In the genomic region with DNA sequence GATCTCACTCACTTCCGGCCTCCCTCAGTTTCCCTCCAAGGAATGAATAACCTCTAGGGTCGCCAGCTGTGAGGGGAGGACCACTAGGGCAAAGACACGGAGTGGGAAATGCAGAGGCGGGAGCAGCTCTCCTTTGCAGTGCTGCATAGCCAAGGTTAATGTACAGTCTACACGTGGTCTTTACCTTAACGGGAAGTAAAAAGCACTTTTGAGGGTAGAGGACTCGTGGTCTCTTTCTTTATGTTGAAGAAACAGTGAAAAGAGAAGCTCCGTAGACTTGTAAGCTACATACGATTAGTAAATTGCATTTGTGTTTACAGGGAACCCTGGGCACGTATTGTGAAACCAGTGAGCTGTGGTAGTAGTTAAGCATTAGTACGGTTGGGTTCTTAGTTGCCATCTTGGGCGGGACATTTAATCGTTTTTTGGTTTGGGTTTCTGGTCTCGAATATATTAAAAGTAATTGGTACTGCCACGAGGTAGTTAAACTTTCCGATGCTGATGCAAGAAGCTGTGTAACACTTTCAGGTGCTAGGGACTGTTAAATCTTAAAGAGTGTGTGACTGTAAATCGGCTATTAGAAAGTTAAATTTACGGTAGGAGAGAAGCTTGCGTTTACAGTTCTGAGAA, we compare ENCODE assay signal across 8 cellular contexts. TPM values are rescaled to one million over a fixed set of nuclear protein-coding genes. Genes with fewer than 3 reads are reported as not detected.
DNase-seq lines count a peak whose midpoint lies in the region; ATAC-seq, FAIRE-seq and TF ChIP-seq lines count a peak whose summit lies in the region.

No MANE protein-coding gene starts in this region.

- no peaks in the 10 kb centered on the region for H3K9me3 ChIP-seq in keratinocyte (ENCODE audit: control insufficient read depth, low read depth, low read length)

- H3K9me1 ChIP-seq in keratinocyte (ENCODE audit: control insufficient read depth, extremely low read depth, insufficient read depth, low read length), result no peaks in the 10 kb centered on the region

- DNase-seq in GM13976 (ENCODE audit: low spot score), result peak; percentile 47
- DNase-seq in NCI-H82 (lab: John Stamatoyannopoulos, UW), result peak; percentile 84
- DNase-seq in activated naive CD8-positive, alpha-beta T cell treated with anti-CD3 and anti-CD28 coated beads, Interleukin-2, amount 50 U/mL, for 24 hours, result no peak
- no peak for DNase-seq in keratinocyte (ENCODE audit: low read depth, low spot score)
- no peak for DNase-seq in stimulated activated naive CD8-positive, alpha-beta T cell treated with anti-CD3 and anti-CD28 coated beads, Interleukin-15, Interleukin-2, amounts not matched to agents 100 U/mL and 50 U/mL, for 24 hours
- DNase-seq in NK-92 treated with Interleukin-12 subunit alpha and Interleukin-12 subunit beta, amount 100 ng/mL, for 24 hours (lab: John Stamatoyannopoulos, UW), result no peak

- H3K27me3 ChIP-seq in ACC112 (ENCODE audit: insufficient read depth, low read length), result no peaks in the 10 kb centered on the region
- no peaks in the 10 kb centered on the region for H3K27me3 ChIP-seq in keratinocyte (ENCODE audit: control insufficient read depth, extremely low read depth, insufficient read depth, low read length)

- H2AFZ ChIP-seq in ACC112 (ENCODE audit: low read length, unreplicated experiment) (peak overlapping the region; percentile 83), keratinocyte (ENCODE audit: control insufficient read depth, low read length) (peak overlapping the region; percentile 87)

- peak overlapping the region; percentile 95 for H3K4me3 Mint-ChIP-seq in activated naive CD8-positive, alpha-beta T cell treated with anti-CD3 and anti-CD28 coated beads, Interleukin-2, amount 50 U/mL, for 24 hours

- TF ChIP-seq CTCF in GM13976 (IDR thresholded peaks at IDR 0.05; ENCODE audit: borderline replicate concordance, control extremely low read depth, extremely low read depth, insufficient read depth, missing control alignments) (no peak), keratinocyte (optimal IDR thresholded peaks at IDR 0.05 in 1 of 3, IDR thresholded peaks at IDR 0.05 in 1 of 3, conservative IDR thresholded peaks at IDR 0.05 in 1 of 3; ENCODE audit: extremely low read depth in 1 of 3, insufficient read depth in 2 of 3, low read length in 3 of 3) (no peak)

- no peaks in the 10 kb centered on the region for H3K9me3 Mint-ChIP-seq in activated naive CD8-positive, alpha-beta T cell treated with anti-CD3 and anti-CD28 coated beads, Interleukin-2, amount 50 U/mL, for 24 hours

- no peaks in the 10 kb centered on the region for H4K20me1 ChIP-seq in keratinocyte (ENCODE audit: control insufficient read depth, extremely low read depth, insufficient read depth, low read length)

- H3K36me3 Mint-ChIP-seq in activated naive CD8-positive, alpha-beta T cell treated with anti-CD3 and anti-CD28 coated beads, Interleukin-2, amount 50 U/mL, for 24 hours (ENCODE audit: low read depth), result peaks cover 21% of the 10 kb centered on the region

- H3K27me3 Mint-ChIP-seq in activated naive CD8-positive, alpha-beta T cell treated with anti-CD3 and anti-CD28 coated beads, Interleukin-2, amount 50 U/mL, for 24 hours, result peaks cover 4% of the 10 kb centered on the region

- peaks cover 53% of the 10 kb centered on the region for H3K4me1 Mint-ChIP-seq in activated naive CD8-positive, alpha-beta T cell treated with anti-CD3 and anti-CD28 coated beads, Interleukin-2, amount 50 U/mL, for 24 hours

- peak overlapping the region; percentile 96 for H3K27ac Mint-ChIP-seq in activated naive CD8-positive, alpha-beta T cell treated with anti-CD3 and anti-CD28 coated beads, Interleukin-2, amount 50 U/mL, for 24 hours

- H3K79me2 ChIP-seq in ACC112 (ENCODE audit: control insufficient read depth, insufficient read depth, low read length, unreplicated experiment), result peaks cover 69% of the 10 kb centered on the region
- H3K79me2 ChIP-seq in keratinocyte (ENCODE audit: control insufficient read depth, insufficient read depth, low read length), result peaks cover 60% of the 10 kb centered on the region

- H3K4me3 ChIP-seq in ACC112 (ENCODE audit: low read depth, low read length) (peak overlapping the region; percentile 83), keratinocyte (ENCODE audit: control insufficient read depth in 2 of 3, extremely low read depth in 1 of 3, insufficient read depth in 2 of 3, low read depth in 1 of 3, low read length in 3 of 3) (peak overlapping the region; percentile 83 to 96 (median 89))

- peak overlapping the region; percentile 91 for H3K27ac ChIP-seq in ACC112 (ENCODE audit: low read depth, low read length)
- peak overlapping the region; percentile 92 for H3K27ac ChIP-seq in keratinocyte (ENCODE audit: control insufficient read depth, insufficient read depth, low read length)

- peaks cover 25% of the 10 kb centered on the region for H3K4me1 ChIP-seq in ACC112 (ENCODE audit: control insufficient read depth, insufficient read depth, low read length, unreplicated experiment)
- H3K4me1 ChIP-seq in keratinocyte (ENCODE audit: control insufficient read depth, extremely low read depth, insufficient read depth, low read length), result peaks cover 23% of the 10 kb centered on the region

- peak overlapping the region; percentile 94 for H3K9ac ChIP-seq in keratinocyte (ENCODE audit: control insufficient read depth, extremely low read depth, insufficient read depth, low read length)

- in situ Hi-C loops in GM13976 (cut with MboI; ENCODE audit: low sequenced_read_pairs, unreplicated experiment), result no loop called here

- H3K36me3 ChIP-seq in ACC112 (ENCODE audit: insufficient read depth, low read length) (no peaks in the 10 kb centered on the region), keratinocyte (ENCODE audit: control insufficient read depth in 2 of 2, extremely low read depth in 1 of 2, insufficient read depth in 2 of 2, low read length in 2 of 2) (no peaks in the 10 kb centered on the region)

- H3K4me2 ChIP-seq in keratinocyte (ENCODE audit: control insufficient read depth, extremely low read depth, insufficient read depth, low read depth, low read length), result peak overlapping the region; percentile 88

- dilution Hi-C loops in keratinocyte (cut with MboI; ENCODE audit: extremely low pct_ligation_motif_present, low sequenced_read_pairs), result no loop called here

- FAIRE-seq in keratinocyte (lab: Jason Lieb, UNC), result no peak

- peak; percentile 27 for ATAC-seq in HG02884 (IDR thresholded peaks at IDR 0.05; ENCODE audit: unreplicated experiment)
- ATAC-seq in activated naive CD8-positive, alpha-beta T cell treated with anti-CD3 and anti-CD28 coated beads, Interleukin-2, amount 50 U/mL, for 24 hours, result peak; percentile 47
- ATAC-seq in stimulated activated naive CD8-positive, alpha-beta T cell treated with anti-CD3 and anti-CD28 coated beads, Interleukin-15, Interleukin-2, amounts not matched to agents 100 U/mL and 50 U/mL, for 24 hours, result peak; percentile 58

RNA-seq across cellular contexts. Expression of gene U2SURP, which starts 0.8 kb away (rescaled TPM):
- polyA plus RNA-seq in keratinocyte, result 37.8 to 75.9 TPM (median 40.3 TPM) in 3 replicates
- polyA plus RNA-seq in keratinocyte (2011; ENCODE audit: low read depth), result 141 TPM
- 21.3 and 33.5 TPM in 2 replicates for polyA plus RNA-seq in keratinocyte (2011; cell fraction: cytosol; rRNA removed)
- polyA plus RNA-seq in keratinocyte (2011; cell fraction: nucleus; rRNA removed), result 40.2 and 76.9 TPM in 2 replicates
- 41.4 and 67.1 TPM in 2 replicates for polyA plus RNA-seq in keratinocyte (2012; ENCODE audit: low replicate concordance)
- 23.4 to 77.9 TPM (median 28.8 TPM) in 3 replicates for polyA minus RNA-seq in keratinocyte
- polyA minus RNA-seq in keratinocyte (2011; cell fraction: cytosol; rRNA and poly(A)+ RNA removed), result 22.1 TPM
- 28.8 and 73.0 TPM in 2 replicates for polyA minus RNA-seq in keratinocyte (2011; cell fraction: nucleus; rRNA and poly(A)+ RNA removed)

RNA-seq across cellular contexts. Expression of gene PAQR9, which starts 38.7 kb away (rescaled TPM):
- polyA plus RNA-seq in keratinocyte, result not detected in 3 replicates
- not detected for polyA plus RNA-seq in keratinocyte (2011; ENCODE audit: low read depth)
- not detected in 2 replicates for polyA plus RNA-seq in keratinocyte (2011; cell fraction: cytosol; rRNA removed)
- not detected in 2 replicates for polyA plus RNA-seq in keratinocyte (2011; cell fraction: nucleus; rRNA removed)
- not detected in 2 replicates for polyA plus RNA-seq in keratinocyte (2012; ENCODE audit: low replicate concordance)
- polyA minus RNA-seq in keratinocyte, result not detected in 3 replicates
- polyA minus RNA-seq in keratinocyte (2011; cell fraction: cytosol; rRNA and poly(A)+ RNA removed), result not detected
- not detected in 2 replicates for polyA minus RNA-seq in keratinocyte (2011; cell fraction: nucleus; rRNA and poly(A)+ RNA removed)

Comparison
In these comparisons a context has a peak if more than half of its experiments do, and no peak if none do; other contexts are left out.
1. DNase-seq: peak in GM13976 (single experiment) and NCI-H82 (single experiment); none in activated naive CD8-positive, alpha-beta T cell treated with anti-CD3 and anti-CD28 coated beads, Interleukin-2, amount 50 U/mL, for 24 hours (single experiment), keratinocyte (single experiment), stimulated activated naive CD8-positive, alpha-beta T cell treated with anti-CD3 and anti-CD28 coated beads, Interleukin-15, Interleukin-2, amounts not matched to agents 100 U/mL and 50 U/mL, for 24 hours (single experiment) and NK-92 treated with Interleukin-12 subunit alpha and Interleukin-12 subunit beta, amount 100 ng/mL, for 24 hours (single experiment).
2. Peak in every context shown above with its lines, with median percentiles within 50 percentile points of each other: ATAC-seq.